8 cellular contexts compared by ENCODE assay signal in genomic region chrX:102746134-102746584, GRCh38.
DNase-seq lines count a peak whose midpoint lies in the region; ATAC-seq and TF ChIP-seq lines count a peak whose summit lies in the region.

No MANE protein-coding gene starts in this region.

- no peaks in the 10 kb centered on the region for H3K27me3 ChIP-seq in neutrophil

- no peak overlapping the region for H3K27ac ChIP-seq in neutrophil

- ATAC-seq in GM21529 (IDR thresholded peaks at IDR 0.05; ENCODE audit: unreplicated experiment) (peak; percentile 53), HG03520 (IDR thresholded peaks at IDR 0.05; ENCODE audit: unreplicated experiment) (no peak)

- peak; percentile 54 for DNase-seq in activated CD8-positive, alpha-beta memory T cell treated with anti-CD3 and anti-CD28 coated beads, Interleukin-2, amount 50 U/mL, for 48 hours
- peak; percentile 16 to 61 for DNase-seq in foreskin fibroblast
- DNase-seq in NCI-H2029 treated with DMSO at 0.1 percent for 48 hours (lab: John Stamatoyannopoulos, UW): no peak
- no peak for DNase-seq in central memory CD4-positive, alpha-beta T cell
- no peak for DNase-seq in RPMI8226

- no peak for TF ChIP-seq CTCF in foreskin fibroblast (IDR thresholded peaks at IDR 0.05; ENCODE audit: low read depth, low read length)
- no peak for TF ChIP-seq CTCF in neutrophil (IDR thresholded peaks at IDR 0.05)

- no peaks in the 10 kb centered on the region for H3K36me3 ChIP-seq in neutrophil

- H3K9me3 ChIP-seq in neutrophil: no peaks in the 10 kb centered on the region

- peak overlapping the region; percentile 54 to 60 for H3K4me3 ChIP-seq in foreskin fibroblast (ENCODE audit: low read depth in 1 of 2, low read length in 2 of 2)
- H3K4me3 ChIP-seq in neutrophil (ENCODE audit: low read depth in 1 of 2, low read length in 1 of 2): peak overlapping the region; percentile 53 to 61

- H3K4me1 ChIP-seq in neutrophil (ENCODE audit: control insufficient read depth in 1 of 2, insufficient read depth in 1 of 2, low read depth in 1 of 2, low read length in 1 of 2): peaks cover 8 to 12% of the 10 kb centered on the region in 2 experiments

Comparison
In these comparisons a context has a peak if more than half of its experiments do, and no peak if none do; other contexts are left out.
1. DNase-seq: peak in activated CD8-positive, alpha-beta memory T cell treated with anti-CD3 and anti-CD28 coated beads, Interleukin-2, amount 50 U/mL, for 48 hours (single experiment) and foreskin fibroblast (2 of 2); none in NCI-H2029 treated with DMSO at 0.1 percent for 48 hours (single experiment), central memory CD4-positive, alpha-beta T cell (single experiment) and RPMI8226 (single experiment).